1 cellular context compared by ENCODE assay signal in the genomic region with DNA sequence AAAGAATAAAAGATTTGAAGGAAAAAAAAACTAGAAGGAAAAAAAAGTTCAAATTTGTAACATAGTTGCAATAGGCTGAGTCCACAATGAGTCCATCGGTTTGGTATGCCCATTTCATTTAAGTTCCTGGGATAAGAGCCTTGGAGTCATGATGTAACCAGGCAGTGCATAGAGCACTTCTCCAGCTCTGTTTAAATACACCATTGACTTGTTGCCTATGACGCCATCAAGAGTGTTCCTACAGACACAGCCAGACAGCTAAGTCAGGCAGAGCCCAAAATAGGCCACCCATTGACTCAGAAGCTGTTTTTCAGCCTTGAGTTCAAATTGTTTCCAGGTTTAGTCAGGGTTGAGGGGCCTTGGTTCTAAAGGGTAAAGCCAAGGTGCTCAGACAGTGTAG.
A peak's percentile ranks its signal among the peaks of the same experiment; 100 is the strongest.
TF ChIP-seq lines count a peak whose summit lies in the region.

No MANE protein-coding gene starts in this region.

TF ChIP-seq in HepG2, 621 proteins besides CTCF, POLR2A, EP300 and RAD21 (continued from another document):
- TF ChIP-seq, protein P1, sequence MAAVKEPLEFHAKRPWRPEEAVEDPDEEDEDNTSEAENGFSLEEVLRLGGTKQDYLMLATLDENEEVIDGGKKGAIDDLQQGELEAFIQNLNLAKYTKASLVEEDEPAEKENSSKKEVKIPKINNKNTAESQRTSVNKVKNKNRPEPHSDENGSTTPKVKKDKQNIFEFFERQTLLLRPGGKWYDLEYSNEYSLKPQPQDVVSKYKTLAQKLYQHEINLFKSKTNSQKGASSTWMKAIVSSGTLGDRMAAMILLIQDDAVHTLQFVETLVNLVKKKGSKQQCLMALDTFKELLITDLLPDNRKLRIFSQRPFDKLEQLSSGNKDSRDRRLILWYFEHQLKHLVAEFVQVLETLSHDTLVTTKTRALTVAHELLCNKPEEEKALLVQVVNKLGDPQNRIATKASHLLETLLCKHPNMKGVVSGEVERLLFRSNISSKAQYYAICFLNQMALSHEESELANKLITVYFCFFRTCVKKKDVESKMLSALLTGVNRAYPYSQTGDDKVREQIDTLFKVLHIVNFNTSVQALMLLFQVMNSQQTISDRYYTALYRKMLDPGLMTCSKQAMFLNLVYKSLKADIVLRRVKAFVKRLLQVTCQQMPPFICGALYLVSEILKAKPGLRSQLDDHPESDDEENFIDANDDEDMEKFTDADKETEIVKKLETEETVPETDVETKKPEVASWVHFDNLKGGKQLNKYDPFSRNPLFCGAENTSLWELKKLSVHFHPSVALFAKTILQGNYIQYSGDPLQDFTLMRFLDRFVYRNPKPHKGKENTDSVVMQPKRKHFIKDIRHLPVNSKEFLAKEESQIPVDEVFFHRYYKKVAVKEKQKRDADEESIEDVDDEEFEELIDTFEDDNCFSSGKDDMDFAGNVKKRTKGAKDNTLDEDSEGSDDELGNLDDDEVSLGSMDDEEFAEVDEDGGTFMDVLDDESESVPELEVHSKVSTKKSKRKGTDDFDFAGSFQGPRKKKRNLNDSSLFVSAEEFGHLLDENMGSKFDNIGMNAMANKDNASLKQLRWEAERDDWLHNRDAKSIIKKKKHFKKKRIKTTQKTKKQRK (IDR thresholded peaks at IDR 0.05; ENCODE audit: low read length) = no peak
- TF ChIP-seq ZBTB38 (CRISPR knock-in tag; IDR thresholded peaks at IDR 0.05) = peak; percentile 50; the same call in 1 of the 2 replicates
- TF ChIP-seq RFXANK (CRISPR knock-in tag; IDR thresholded peaks at IDR 0.05) = no peak
- no peak for TF ChIP-seq ZFP90 (CRISPR knock-in tag; IDR thresholded peaks at IDR 0.05; ENCODE audit: borderline replicate concordance)
- TF ChIP-seq, protein P2, sequence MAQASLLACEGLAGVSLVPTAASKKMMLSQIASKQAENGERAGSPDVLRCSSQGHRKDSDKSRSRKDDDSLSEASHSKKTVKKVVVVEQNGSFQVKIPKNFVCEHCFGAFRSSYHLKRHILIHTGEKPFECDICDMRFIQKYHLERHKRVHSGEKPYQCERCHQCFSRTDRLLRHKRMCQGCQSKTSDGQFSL (CRISPR knock-in tag; IDR thresholded peaks at IDR 0.05) = no peak
- no peak for TF ChIP-seq ZNF350 (CRISPR knock-in tag; IDR thresholded peaks at IDR 0.05; ENCODE audit: borderline replicate concordance, low read depth)
- TF ChIP-seq MBNL3 (CRISPR knock-in tag; conservative IDR thresholded peaks at IDR 0.05) = no peak
- no peak for TF ChIP-seq ZSCAN22 (CRISPR knock-in tag; IDR thresholded peaks at IDR 0.05)
- TF ChIP-seq ZNF572 (CRISPR knock-in tag; IDR thresholded peaks at IDR 0.05) = no peak
- peak; percentile 26; the same call in 1 of the 2 replicates for TF ChIP-seq ZSCAN21 (CRISPR knock-in tag; IDR thresholded peaks at IDR 0.05; ENCODE audit: borderline replicate concordance)
- TF ChIP-seq SAP130 (CRISPR knock-in tag; IDR thresholded peaks at IDR 0.05; ENCODE audit: low read depth) = peak; percentile 83
- no peak for TF ChIP-seq ZNF160 (CRISPR knock-in tag; IDR thresholded peaks at IDR 0.05)
